Comparison of ENCODE assay signal across 1 cellular context in genomic region chr1:35753626-35754260, GRCh38.
A peak's percentile ranks its signal among the peaks of the same experiment; 100 is the strongest.
TF ChIP-seq lines count a peak whose summit lies in the region.

No MANE protein-coding gene starts in this region.

TF ChIP-seq in GM12878, 131 proteins besides CTCF, POLR2A, EP300 and RAD21:
- peak; percentile 43; the same call in 1 of the 2 replicates for TF ChIP-seq SPI1 (IDR thresholded peaks at IDR 0.05; ENCODE audit: borderline replicate concordance, insufficient read depth, low read depth, low read length)
- no peak for TF ChIP-seq USF1 (IDR thresholded peaks at IDR 0.05; ENCODE audit: borderline replicate concordance, extremely low read length, insufficient read depth, low read depth, low read length)
- TF ChIP-seq BCL11A (IDR thresholded peaks at IDR 0.05; ENCODE audit: low read depth, low read length): peak; percentile 55; the same call in 1 of the 2 replicates
- peak; percentile 39; the same call in 1 of the 2 replicates for TF ChIP-seq JUNB (IDR thresholded peaks at IDR 0.05)
- no peak for TF ChIP-seq MAX (IDR thresholded peaks at IDR 0.05; ENCODE audit: low read depth, low read length)
- no peak for TF ChIP-seq ZNF207 (IDR thresholded peaks at IDR 0.05; ENCODE audit: borderline replicate concordance)
- peak; percentile 21; the same call in 1 of the 2 replicates for TF ChIP-seq IKZF1 (conservative IDR thresholded peaks at IDR 0.05)
- TF ChIP-seq NBN (IDR thresholded peaks at IDR 0.05): peak; percentile 60; the same call in 1 of the 2 replicates
- TF ChIP-seq RELB (IDR thresholded peaks at IDR 0.05; ENCODE audit: low read depth): peak; percentile 27; the same call in 1 of the 2 replicates
- TF ChIP-seq IKZF2 (IDR thresholded peaks at IDR 0.05): peak in 1 of 2 experiments; percentile 42; a peak in 1 of 4 replicates
- TF ChIP-seq MTA2 (IDR thresholded peaks at IDR 0.05; ENCODE audit: low read depth): peak; percentile 86
- no peak for TF ChIP-seq SP1 (IDR thresholded peaks at IDR 0.05; ENCODE audit: low read depth, low read length)
- peak; percentile 53 for TF ChIP-seq RUNX3 (IDR thresholded peaks at IDR 0.05; ENCODE audit: low read length)
- TF ChIP-seq MEF2A (IDR thresholded peaks at IDR 0.05; ENCODE audit: insufficient read depth, low read depth, low read length): no peak
- TF ChIP-seq MLLT1 (IDR thresholded peaks at IDR 0.05): peak; percentile 14; the same call in 1 of the 2 replicates
